In the genomic region with DNA sequence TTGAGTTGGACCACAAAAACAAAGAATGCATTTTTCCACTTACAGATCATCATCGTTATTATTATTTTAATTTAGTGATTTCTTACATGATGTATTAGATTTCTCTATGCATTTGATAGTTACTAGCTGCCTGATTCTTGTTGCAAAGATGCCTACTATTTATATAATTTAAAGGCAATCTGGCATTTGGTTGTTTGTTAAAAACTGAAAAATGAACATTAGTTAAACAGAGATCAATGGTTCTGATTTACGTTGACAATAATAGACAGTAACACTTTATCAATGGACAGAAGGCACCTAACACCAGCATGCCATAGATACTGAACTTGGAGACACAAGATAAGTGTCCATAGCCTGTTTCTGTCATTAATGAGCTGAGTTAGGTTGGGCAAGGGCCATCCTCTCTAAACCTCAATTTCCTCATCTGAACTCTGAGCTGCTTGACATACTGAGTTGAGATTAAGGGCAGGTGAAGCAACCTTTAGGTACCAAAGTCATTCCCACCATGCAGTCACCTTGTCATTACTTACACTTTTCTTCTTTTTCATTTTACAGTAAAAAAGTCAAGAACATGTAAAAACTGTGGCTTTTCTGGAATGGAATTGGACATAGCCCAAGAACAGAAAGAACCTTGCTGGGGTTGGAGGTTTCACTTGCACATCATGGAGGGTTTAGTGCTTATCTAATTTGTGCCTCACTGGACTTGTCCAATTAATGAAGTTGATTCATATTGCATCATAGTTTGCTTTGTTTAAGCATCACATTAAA, we compare ENCODE assay signal across 20 cellular contexts. TPM values are rescaled to one million over a fixed set of nuclear protein-coding genes. Genes with fewer than 3 reads are reported as not detected.
DNase-seq lines count a peak whose midpoint lies in the region; ATAC-seq, FAIRE-seq and TF ChIP-seq lines count a peak whose summit lies in the region.
"Had no signal": no experiment of that assay in that cellular context is flagged by ENCODE, and none has a peak within 500 bp of the region (broad histone marks: within the 10 kb centered on the region; RNA-seq: fewer than 3 reads in every experiment).

No MANE protein-coding gene starts in this region.

- ATAC-seq in A549 (no peak), IMR-90 (ENCODE audit: low read depth) (no peak), HG03354 (IDR thresholded peaks at IDR 0.05; ENCODE audit: poor library complexity, severe bottlenecking, unreplicated experiment) (no peak)
- ATAC-seq in activated T-helper 17 cell treated with anti-CD3 and anti-CD28 coated beads, Interleukin-2, amount 50 U/mL, for 72 hours (replicated peaks), result peak; percentile 9
- ATAC-seq in CD8-positive, alpha-beta T cell, result no peak

- H3K27me3 Mint-ChIP-seq in activated T-helper 17 cell treated with anti-CD3 and anti-CD28 coated beads, Interleukin-2, amount 50 U/mL, for 72 hours, result no peaks in the 10 kb centered on the region
- peaks cover 5% of the 10 kb centered on the region for H3K27me3 Mint-ChIP-seq in nephron progenitor cell (ENCODE audit: low read depth, poor library complexity)
- peaks cover 7% of the 10 kb centered on the region for H3K27me3 Mint-ChIP-seq in CD8-positive, alpha-beta T cell (ENCODE audit: low read depth)

- H3K23ac ChIP-seq in IMR-90 (ENCODE audit: low read depth, low read length), result peak overlapping the region; percentile 11; the same call in 1 of the 2 replicates

- peak overlapping the region; percentile 87 for H2AK5ac ChIP-seq in IMR-90 (ENCODE audit: low read depth, low read length)

- 0 out of 2 replicates have a peak, but pooled peaks cover 4% of the 10 kb centered on the region for H4K20me1 ChIP-seq in IMR-90 (ENCODE audit: insufficient read depth, low read length)

- H4K5ac ChIP-seq in IMR-90 (ENCODE audit: low read depth, low read length), result no peak overlapping the region

- H2BK15ac ChIP-seq in IMR-90 (ENCODE audit: low read depth, low read length), result peak overlapping the region; percentile 96

- dilution Hi-C loops in IMR-90 (cut with HindIII; ENCODE audit: low sequenced_read_pairs, unreplicated experiment), result no loop called here

- H3K36me3 Mint-ChIP-seq in activated T-helper 17 cell treated with anti-CD3 and anti-CD28 coated beads, Interleukin-2, amount 50 U/mL, for 72 hours (ENCODE audit: low read depth), result peaks cover 73% of the 10 kb centered on the region
- no peaks in the 10 kb centered on the region for H3K36me3 Mint-ChIP-seq in nephron progenitor cell (ENCODE audit: low read depth)
- no peaks in the 10 kb centered on the region for H3K36me3 Mint-ChIP-seq in CD8-positive, alpha-beta T cell

- no peak overlapping the region for H2AK9ac ChIP-seq in IMR-90 (replicated peaks; ENCODE audit: low read depth, low read length, poor library complexity)

- TF ChIP-seq EP300 in A549 (IDR thresholded peaks at IDR 0.05), result no peak

- intact Hi-C loops in IMR-90 (cut with micrococcal nuclease), result loop anchor here (5.0 kb wide), 1 partner anchor 46 kb away; no protein-coding TSS in a partner anchor
- intact Hi-C loops in CD8-positive, alpha-beta T cell (cut with DNase I, micrococcal nuclease), result no loop called here

- CTCF ChIA-PET in A549 (lab: Yijun Ruan, JAX) (interaction anchor here (0.6 to 1.4 kb wide), 2 partner anchors 39 to 46 kb away, joined by 3 to 5 read pairs; no protein-coding TSS in a partner anchor), IMR-90 (lab: Yijun Ruan, JAX) (interaction anchor here (0.6 to 1.2 kb wide), 2 partner anchors 8 to 447 kb away, joined by 3 to 4 read pairs; no protein-coding TSS in a partner anchor)
- CTCF ChIA-PET in CD8-positive, alpha-beta T cell (lab: Charles Lee), result no interaction called here

- BruUV-seq in IMR-90 (replicated peaks; lab: Mats Ljungman, UMichigan), result no TSS peak

- H3K27me3 ChIP-seq in IMR-90 (ENCODE audit: control insufficient read depth, insufficient read depth, low read length), result no peaks in the 10 kb centered on the region
- H3K27me3 ChIP-seq in CD8-positive, alpha-beta T cell (ENCODE audit: insufficient read depth, low read length), result peaks cover 2% of the 10 kb centered on the region

- peak overlapping the region; percentile 47; the same call in 1 of the 2 replicates for H3K4ac ChIP-seq in IMR-90 (ENCODE audit: low read depth, low read length)

- FAIRE-seq in A549 (lab: Jason Lieb, UNC), result no peak
- FAIRE-seq: frontal cortex had no signal

- H3K4me2 ChIP-seq in A549 (peak overlapping the region; percentile 81), IMR-90 (ENCODE audit: low read depth, low read length) (no peak overlapping the region; the same call in 1 of the 2 replicates)

- peak overlapping the region; percentile 47; the same call in 1 of the 2 replicates for H4K91ac ChIP-seq in IMR-90 (ENCODE audit: insufficient read depth, low read depth, low read length)

- H2BK5ac ChIP-seq in IMR-90 (ENCODE audit: low read depth, low read length, poor library complexity, severe bottlenecking), result no peak overlapping the region

- WGBS in A549 (ENCODE audit: missing lambda C conversion rate), result 47% methylated on average over 2 of the region's 2 CpGs
- no CpG with 5 or more reads among the region's 2 CpGs for WGBS in IMR-90 (ENCODE audit: extremely low coverage in 2 of 2, insufficient read length in 1 of 2), 2 experiments

- peaks cover 14% of the 10 kb centered on the region for H3K9me1 ChIP-seq in IMR-90 (ENCODE audit: insufficient read depth, low read length)

- H3K36me3 ChIP-seq in IMR-90 (ENCODE audit: control insufficient read depth, insufficient read depth, low read length), result no peaks in the 10 kb centered on the region
- H3K36me3 ChIP-seq in CD8-positive, alpha-beta T cell (ENCODE audit: insufficient read depth, low read length), result no peaks in the 10 kb centered on the region
- H3K36me3 ChIP-seq: adrenal gland had no signal

- peak overlapping the region; percentile 33; the same call in 1 of the 2 replicates for H3K18ac ChIP-seq in IMR-90 (ENCODE audit: low read depth, low read length)

- no peak for TF ChIP-seq CTCF in A549 (IDR thresholded peaks at IDR 0.05)
- TF ChIP-seq CTCF in IMR-90 (conservative IDR thresholded peaks at IDR 0.05; ENCODE audit: low read depth, low read length), result no peak
- no peak for TF ChIP-seq CTCF in fibroblast of the aortic adventitia (IDR thresholded peaks at IDR 0.05; ENCODE audit: insufficient read depth, low read length)
- TF ChIP-seq CTCF in nephron progenitor cell (IDR thresholded peaks at IDR 0.05), result no peak
- TF ChIP-seq CTCF in CD8-positive, alpha-beta T cell (IDR thresholded peaks at IDR 0.05), result no peak
- TF ChIP-seq CTCF in GM13977 (IDR thresholded peaks at IDR 0.05; ENCODE audit: extremely low read depth, insufficient read depth, missing control alignments), result no peak

- peak overlapping the region; percentile 42; the same call in 1 of the 2 replicates for H2BK20ac ChIP-seq in IMR-90 (ENCODE audit: low read depth, low read length)

- H3K9me3 ChIP-seq in A549 (peaks cover 2% of the 10 kb centered on the region; the same call in 1 of the 3 replicates), IMR-90 (ENCODE audit: control insufficient read depth, insufficient read depth, low read length) (no peaks in the 10 kb centered on the region)
- H3K9me3 ChIP-seq in CD8-positive, alpha-beta T cell (ENCODE audit: low read length), result no peaks in the 10 kb centered on the region
- H3K9me3 ChIP-seq: adrenal gland had no signal

- H3K27ac ChIP-seq in A549 (peak overlapping the region; percentile 84 to 98), IMR-90 (ENCODE audit: insufficient read depth, low read length) (no peak overlapping the region)
- H3K27ac ChIP-seq in CD8-positive, alpha-beta T cell (ENCODE audit: low read depth, low read length), result no peak overlapping the region
- H3K27ac ChIP-seq: adrenal gland, VCaP had no signal

- H3K4me1 Mint-ChIP-seq in activated T-helper 17 cell treated with anti-CD3 and anti-CD28 coated beads, Interleukin-2, amount 50 U/mL, for 72 hours, result peaks cover 46% of the 10 kb centered on the region
- H3K4me1 Mint-ChIP-seq in nephron progenitor cell, result no peaks in the 10 kb centered on the region
- no peaks in the 10 kb centered on the region for H3K4me1 Mint-ChIP-seq in CD8-positive, alpha-beta T cell (ENCODE audit: low read depth)

- peak overlapping the region; percentile 92 for H3K27ac Mint-ChIP-seq in activated T-helper 17 cell treated with anti-CD3 and anti-CD28 coated beads, Interleukin-2, amount 50 U/mL, for 72 hours
- H3K27ac Mint-ChIP-seq in nephron progenitor cell, result no peak overlapping the region
- no peak overlapping the region for H3K27ac Mint-ChIP-seq in CD8-positive, alpha-beta T cell

- peaks cover 5% of the 10 kb centered on the region for H3K9me3 Mint-ChIP-seq in activated T-helper 17 cell treated with anti-CD3 and anti-CD28 coated beads, Interleukin-2, amount 50 U/mL, for 72 hours
- no peaks in the 10 kb centered on the region for H3K9me3 Mint-ChIP-seq in nephron progenitor cell
- H3K9me3 Mint-ChIP-seq in CD8-positive, alpha-beta T cell, result no peaks in the 10 kb centered on the region

- H3K4me1 ChIP-seq in A549 (peaks cover 42% of the 10 kb centered on the region), IMR-90 (ENCODE audit: control insufficient read depth, insufficient read depth, low read length) (peaks cover 3% of the 10 kb centered on the region; the same call in 1 of the 2 replicates)
- H3K4me1 ChIP-seq in CD8-positive, alpha-beta T cell (ENCODE audit: insufficient read depth, low read length), result no peaks in the 10 kb centered on the region
- H3K4me1 ChIP-seq: adrenal gland had no signal

- POLR2A ChIA-PET in A549 (lab: Yijun Ruan, JAX), result no interaction called here
- POLR2A ChIA-PET in IMR-90 (lab: Charles Lee; ENCODE audit: unreplicated experiment), result interaction anchor here (0.6 kb wide), 1 partner anchor 45 kb away, joined by 4 read pairs; no protein-coding TSS in a partner anchor
- POLR2A ChIA-PET in CD8-positive, alpha-beta T cell (lab: Charles Lee), result no interaction called here

- H4K8ac ChIP-seq in IMR-90 (ENCODE audit: low read depth in 2 of 2, low read length in 2 of 2), result 0 out of 4 replicates have a peak overlapping the region, but pooled peaks have one; percentile 6 to 38

- H3K56ac ChIP-seq in IMR-90 (ENCODE audit: extremely low read depth, insufficient read depth, low read length), result no peak overlapping the region

- TF ChIP-seq RAD21 in A549 (conservative IDR thresholded peaks at IDR 0.05 in 1 of 2, IDR thresholded peaks at IDR 0.05 in 1 of 2) (no peak), IMR-90 (IDR thresholded peaks at IDR 0.05; ENCODE audit: low read length) (no peak)

- peak in 1 of 2 experiments; percentile 31 for DNase-seq in A549 (ENCODE audit: low read depth in 1 of 2, low spot score in 1 of 2)
- peak; percentile 27 for DNase-seq in IMR-90
- DNase-seq in fibroblast of the aortic adventitia (ENCODE audit: low read depth), result peak; percentile 66
- no peak for DNase-seq in nephron progenitor cell
- DNase-seq in CD8-positive, alpha-beta T cell, result no peak
- DNase-seq in GM13977 (ENCODE audit: low spot score), result no peak
- DNase-seq: activated CD8-positive, alpha-beta memory T cell treated with anti-CD3 and anti-CD28 coated beads, Interleukin-2, amount 50 U/mL, for 4 hours; adrenal gland; AML-193; islet precursor cell; NCI-H1694; NCI-H526 treated with DMSO at 0.1 percent for 48 hours; posterior cingulate gyrus; SHP77 treated with DMSO at 0.1 percent for 48 hours had no signal

- no peaks in the 10 kb centered on the region for H3K79me1 ChIP-seq in IMR-90 (ENCODE audit: low read depth in 1 of 2, low read length in 2 of 2)

- no peak overlapping the region for H3K9ac ChIP-seq in IMR-90 (ENCODE audit: low read depth, low read length)

- peak overlapping the region; percentile 14; the same call in 1 of the 2 replicates for H2BK120ac ChIP-seq in IMR-90 (ENCODE audit: low read depth, low read length)

- in situ Hi-C loops in IMR-90 (cut with MboI; ENCODE audit: low sequenced_read_pairs) (no loop called here), GM13977 (cut with MboI; ENCODE audit: low pct_unique_long_range_greater_than_20kb, low sequenced_read_pairs, unreplicated experiment) (no loop called here)

- TF ChIP-seq POLR2A in A549 (IDR thresholded peaks at IDR 0.05; ENCODE audit: low read length), result no peak
- TF ChIP-seq POLR2A in IMR-90 (IDR thresholded peaks at IDR 0.05; ENCODE audit: low read depth, low read length), result no peak

- H3K4me3 Mint-ChIP-seq in activated T-helper 17 cell treated with anti-CD3 and anti-CD28 coated beads, Interleukin-2, amount 50 U/mL, for 72 hours, result peak overlapping the region; percentile 94
- no peak overlapping the region for H3K4me3 Mint-ChIP-seq in nephron progenitor cell
- H3K4me3 Mint-ChIP-seq in CD8-positive, alpha-beta T cell, result no peak overlapping the region

- H2AFZ ChIP-seq in IMR-90 (replicated peaks; ENCODE audit: low read length, poor library complexity), result no peak overlapping the region

- peak overlapping the region; percentile 21; the same call in 1 of the 2 replicates for H3K14ac ChIP-seq in IMR-90 (replicated peaks; ENCODE audit: low read depth, low read length)

- H3K4me3 ChIP-seq in A549, result peak overlapping the region; percentile 45
- H3K4me3 ChIP-seq in IMR-90 (ENCODE audit: insufficient read depth, low read depth, low read length), result no peak overlapping the region
- H3K4me3 ChIP-seq in fibroblast of the aortic adventitia (ENCODE audit: low read depth, low read length), result peak overlapping the region; percentile 42
- H3K4me3 ChIP-seq in CD8-positive, alpha-beta T cell (ENCODE audit: low read depth, low read length), result no peak overlapping the region
- H3K4me3 ChIP-seq: adrenal gland had no signal

RNA-seq across cellular contexts. Expression of a gene that starts 3.0 kb away (rescaled TPM):
- polyA plus RNA-seq in A549 (2011; rRNA removed) (3.4 and 6.5 TPM in 2 replicates), A549 (2017; fragmentation: RNase III; extraction: RNeasy Plus Mini Kit Qiagen cat#74134 plus additional on column Dnase treatment) (0.43 to 1.1 TPM (median 0.45 TPM) in 3 replicates), IMR-90 (2012; rRNA removed) (not detected in 2 replicates)
- 0.57 and 1.3 TPM in 2 replicates for polyA plus RNA-seq in A549 (2012; cell fraction: cytosol; rRNA removed)
- polyA plus RNA-seq in A549 (2012; cell fraction: nucleus; rRNA removed), result 0.18 and 0.47 TPM in 2 replicates
- polyA minus RNA-seq in A549 (2011; rRNA and poly(A)+ RNA removed), result 1.8 and 2.7 TPM in 2 replicates
- total RNA-seq in IMR-90 (2012; rRNA removed) (not detected in 2 replicates), fibroblast of the aortic adventitia (ENCODE audit: low replicate concordance) (not detected in 2 replicates)
- polyA plus RNA-seq in IMR-90 (2012; cell fraction: cytosol; rRNA removed), result not detected in 2 replicates
- not detected in 2 replicates for polyA plus RNA-seq in IMR-90 (2012; cell fraction: nucleus; rRNA removed; ENCODE audit: low replicate concordance)
- 100 to 1,000 TPM in 1 of 2 donors, 10 to 100 TPM in 1; 36.1 to 137 TPM for total RNA-seq in activated T-helper 17 cell treated with anti-CD3 and anti-CD28 coated beads, Interleukin-2, amount 50 U/mL, for 72 hours
- 1 to 10 TPM; 2.3 to 2.4 TPM for total RNA-seq in CD8-positive, alpha-beta T cell
- total RNA-seq: frontal cortex, urinary bladder had no signal

RNA-seq across cellular contexts. Expression of a gene that starts 54.7 kb away (rescaled TPM):
- polyA plus RNA-seq in A549 (2011; rRNA removed), result 2.2 and 2.7 TPM in 2 replicates
- 1.1 and 1.2 TPM in 2 replicates for polyA plus RNA-seq in A549 (2012; cell fraction: cytosol; rRNA removed)
- 0.54 and 0.56 TPM in 2 replicates for polyA plus RNA-seq in A549 (2012; cell fraction: nucleus; rRNA removed)
- polyA plus RNA-seq in A549 (2017; fragmentation: RNase III; extraction: RNeasy Plus Mini Kit Qiagen cat#74134 plus additional on column Dnase treatment), result 1.1 to 2.0 TPM (median 1.3 TPM) in 3 replicates
- polyA minus RNA-seq in A549 (2011; rRNA and poly(A)+ RNA removed), result 0.83 and 0.91 TPM in 2 replicates
- 1.4 TPM in 2 replicates for total RNA-seq in IMR-90 (2012; rRNA removed)
- 0.86 and 0.93 TPM in 2 replicates for polyA plus RNA-seq in IMR-90 (2012; rRNA removed)
- 0.15 and 0.22 TPM in 2 replicates for polyA plus RNA-seq in IMR-90 (2012; cell fraction: cytosol; rRNA removed)
- polyA plus RNA-seq in IMR-90 (2012; cell fraction: nucleus; rRNA removed; ENCODE audit: low replicate concordance), result 0.15 and 0.83 TPM in 2 replicates
- total RNA-seq in activated T-helper 17 cell treated with anti-CD3 and anti-CD28 coated beads, Interleukin-2, amount 50 U/mL, for 72 hours, result under 1 TPM in 1 of 2 donors, not detected in 1; 0.24 TPM
- total RNA-seq in fibroblast of the aortic adventitia (ENCODE audit: low replicate concordance), result 1.3 TPM in 1 of 2 replicates, not detected in the other
- not detected for total RNA-seq in CD8-positive, alpha-beta T cell
- total RNA-seq: mononuclear cell had no signal
- polyA plus RNA-seq: adrenal gland, urinary bladder had no signal

Comparison
In these comparisons a context has a peak if more than half of its experiments do, and no peak if none do; other contexts are left out.
1. DNase-seq: peak in IMR-90 (single experiment) and fibroblast of the aortic adventitia (single experiment); none in nephron progenitor cell (single experiment), CD8-positive, alpha-beta T cell (0 of 7) and GM13977 (single experiment).
2. H3K27ac ChIP-seq: peak in A549 (2 of 2); none in IMR-90 (single experiment) and CD8-positive, alpha-beta T cell (single experiment).
3. H3K4me3 ChIP-seq: peak in A549 (single experiment) and fibroblast of the aortic adventitia (single experiment); none in IMR-90 (single experiment) and CD8-positive, alpha-beta T cell (single experiment).
4. RNA of a gene that starts 3.0 kb away (total RNA-seq): 36.1 to 137 TPM in activated T-helper 17 cell treated with anti-CD3 and anti-CD28 coated beads, Interleukin-2, amount 50 U/mL, for 72 hours; 2.3 to 2.4 TPM in CD8-positive, alpha-beta T cell, not detected in IMR-90 and not detected in fibroblast of the aortic adventitia; every median in the first group is over 10 times any median in the second.